Comparison of ENCODE assay signal across 29 cellular contexts in the genomic region with DNA sequence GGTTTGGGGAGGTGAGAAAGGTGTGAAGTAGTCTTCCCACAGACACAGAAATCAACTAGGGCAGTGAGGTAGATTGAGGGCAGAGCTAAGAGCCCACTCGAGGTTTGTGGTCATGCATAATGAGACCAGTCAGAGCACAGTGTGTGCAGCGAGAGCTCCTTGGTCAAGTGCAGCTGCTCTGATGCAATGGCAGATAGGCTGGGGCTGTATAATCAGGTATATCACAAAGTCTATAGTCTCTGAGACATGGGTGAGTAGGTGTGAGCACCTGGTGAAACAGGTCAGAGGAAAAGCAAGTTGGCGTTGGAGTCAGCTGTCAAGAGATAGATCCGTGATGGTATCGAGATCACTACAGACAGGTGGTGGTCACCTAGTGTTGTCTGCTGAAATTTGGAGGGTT. TPM values are rescaled to one million over a fixed set of nuclear protein-coding genes. Genes with fewer than 3 reads are reported as not detected.
"Had no signal": no experiment of that assay in that cellular context is flagged by ENCODE, and none has a peak within 500 bp of the region (broad histone marks: within the 10 kb centered on the region; RNA-seq: fewer than 3 reads in every experiment).

No MANE protein-coding gene starts in this region.

- H3K9me3 ChIP-seq: ascending aorta, esophagus muscularis mucosa, gastrocnemius medialis, heart right ventricle had no signal

- H3K27me3 ChIP-seq: ascending aorta, brain microvascular endothelial cell, foreskin keratinocyte, gastrocnemius medialis had no signal

- H3K4me1 ChIP-seq: ascending aorta, esophagus muscularis mucosa, foreskin keratinocyte, gastrocnemius medialis, heart right ventricle had no signal

- H3K4me1 Mint-ChIP-seq: activated CD4-positive, alpha-beta T cell treated with anti-CD3 and anti-CD28 coated beads for 36 hours; activated CD4-positive, alpha-beta T cell treated with anti-CD3 and anti-CD28 coated beads, Interleukin-2, amount 10 ng/mL, durations not matched to agents 24 days and 14 days; activated T-helper 17 cell treated with anti-CD3 and anti-CD28 coated beads, Interleukin-2, amount 50 U/mL, for 72 hours had no signal

- H3K4me3 Mint-ChIP-seq: activated CD4-positive, alpha-beta memory T cell treated with anti-CD3 and anti-CD28 coated beads for 36 hours; activated CD4-positive, alpha-beta T cell treated with anti-CD3 and anti-CD28 coated beads for 36 hours; activated CD4-positive, alpha-beta T cell treated with anti-CD3 and anti-CD28 coated beads, Interleukin-2, amount 10 ng/mL, durations not matched to agents 24 days and 14 days; activated naive CD8-positive, alpha-beta T cell; activated T-cell treated with anti-CD3 and anti-CD28 coated beads, Interleukin-2, amount 50 U/mL, for 4 hours; activated T-helper 17 cell treated with anti-CD3 and anti-CD28 coated beads, Interleukin-2, amount 50 U/mL, for 72 hours; effector memory CD8-positive, alpha-beta T cell had no signal

- H3K9me3 Mint-ChIP-seq: activated CD4-positive, alpha-beta memory T cell treated with anti-CD3 and anti-CD28 coated beads for 36 hours; activated CD4-positive, alpha-beta T cell treated with anti-CD3 and anti-CD28 coated beads, Interleukin-2, amount 10 ng/mL, durations not matched to agents 24 days and 14 days had no signal

- FAIRE-seq: colon had no signal

- H3K4me3 ChIP-seq: ascending aorta, esophagus muscularis mucosa, gastrocnemius medialis, heart right ventricle had no signal

- DNase-seq: activated CD4-positive, alpha-beta memory T cell treated with anti-CD3 and anti-CD28 coated beads for 36 hours; activated CD4-positive, alpha-beta T cell treated with anti-CD3 and anti-CD28 coated beads for 36 hours; activated CD4-positive, alpha-beta T cell treated with anti-CD3 and anti-CD28 coated beads, Interleukin-2, amount 10 ng/mL, durations not matched to agents 24 days and 14 days; activated CD4-positive, CD25-positive, alpha-beta regulatory T cell; activated CD4-positive, CD25-positive, alpha-beta regulatory T cell treated with anti-CD3 and anti-CD28 coated beads, Interleukin-2, amount 50 U/mL, for 72 hours; activated CD8-positive, alpha-beta memory T cell treated with anti-CD3 and anti-CD28 coated beads for 24 hours; activated effector memory CD4-positive, alpha-beta T cell treated with Interleukin-2 at 50 U/mL for 16 hours; activated gamma-delta T cell treated with Interleukin-2 at 50 U/mL for 16 hours; activated naive CD4-positive, alpha-beta T cell treated with anti-CD3 and anti-CD28 coated beads, Interleukin-2, amount 50 U/mL, for 16 hours; activated naive CD4-positive, alpha-beta T cell treated with Interleukin-2 at 50 U/mL for 16 hours; activated T-cell treated with anti-CD3 and anti-CD28 coated beads, Interleukin-2, amount 50 U/mL, for 4 hours; brain microvascular endothelial cell; caudate nucleus; cortex of kidney; dermis blood vessel endothelial cell; effector CD4-positive, alpha-beta T cell; effector memory CD8-positive, alpha-beta T cell; erythroblast; foreskin keratinocyte; gastrocnemius medialis; heart right ventricle; T-helper 2 cell had no signal

- ATAC-seq: activated CD4-positive, alpha-beta T cell treated with anti-CD3 and anti-CD28 coated beads for 36 hours; activated T-cell treated with anti-CD3 and anti-CD28 coated beads, Interleukin-2, amount 50 U/mL, for 4 hours; activated T-helper 17 cell treated with anti-CD3 and anti-CD28 coated beads, Interleukin-2, amount 50 U/mL, for 72 hours; effector memory CD8-positive, alpha-beta T cell; foreskin keratinocyte; gastrocnemius medialis; heart right ventricle had no signal

- H3K27ac Mint-ChIP-seq: activated CD4-positive, alpha-beta memory T cell treated with anti-CD3 and anti-CD28 coated beads for 36 hours; activated CD4-positive, alpha-beta T cell treated with anti-CD3 and anti-CD28 coated beads for 36 hours; activated CD4-positive, alpha-beta T cell treated with anti-CD3 and anti-CD28 coated beads, Interleukin-2, amount 10 ng/mL, durations not matched to agents 24 days and 14 days; activated naive CD8-positive, alpha-beta T cell; activated T-helper 17 cell treated with anti-CD3 and anti-CD28 coated beads, Interleukin-2, amount 50 U/mL, for 72 hours; effector memory CD8-positive, alpha-beta T cell had no signal

- H3K36me3 Mint-ChIP-seq: activated CD4-positive, alpha-beta memory T cell treated with anti-CD3 and anti-CD28 coated beads for 36 hours; activated naive CD8-positive, alpha-beta T cell had no signal

- H3K27ac ChIP-seq: ascending aorta, brain microvascular endothelial cell, esophagus muscularis mucosa, foreskin keratinocyte, gastrocnemius medialis, heart right ventricle had no signal

- H3K27me3 Mint-ChIP-seq: activated CD4-positive, alpha-beta T cell treated with anti-CD3 and anti-CD28 coated beads, Interleukin-2, amount 10 ng/mL, durations not matched to agents 24 days and 14 days; effector memory CD8-positive, alpha-beta T cell had no signal

- H3K36me3 ChIP-seq: ascending aorta, brain microvascular endothelial cell, esophagus muscularis mucosa, gastrocnemius medialis, heart right ventricle had no signal

RNA-seq across cellular contexts. Expression of a gene that starts 17.6 kb away (rescaled TPM):
- total RNA-seq: activated CD4-positive, alpha-beta memory T cell treated with anti-CD3 and anti-CD28 coated beads for 36 hours; activated CD4-positive, alpha-beta T cell treated with anti-CD3 and anti-CD28 coated beads for 36 hours; activated CD4-positive, alpha-beta T cell treated with anti-CD3 and anti-CD28 coated beads, Interleukin-2, amount 10 ng/mL, durations not matched to agents 24 days and 14 days; activated T-cell treated with anti-CD3 and anti-CD28 coated beads, Interleukin-2, amount 50 U/mL, for 4 hours; activated T-helper 17 cell treated with anti-CD3 and anti-CD28 coated beads, Interleukin-2, amount 50 U/mL, for 72 hours; ascending aorta; chondrocyte; T-helper 1 cell treated with Interleukin-12 subunit alpha and Interleukin-12 subunit beta and Interleukin-4 antibody, amounts not matched to agents 30 ng/mL and 1 ng/mL, for 36 hours had no signal
